In the genomic region with DNA sequence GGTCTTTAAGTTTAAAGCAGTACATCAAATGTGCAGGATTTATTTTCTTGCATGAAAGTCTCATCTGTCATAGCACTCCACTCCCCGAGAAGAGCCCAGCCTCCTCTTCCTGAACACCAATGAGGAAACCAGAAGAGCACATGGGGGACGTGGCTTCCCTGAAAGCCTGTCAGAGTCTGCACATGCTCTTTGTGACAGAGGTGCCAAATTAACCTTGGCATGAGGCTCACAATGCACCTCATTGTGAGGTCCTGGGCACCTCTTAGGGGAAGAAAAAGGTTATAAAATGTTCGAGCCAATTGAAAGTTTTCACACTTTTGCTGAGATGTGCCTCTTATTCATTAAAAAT, we compare ENCODE assay signal across 8 cellular contexts.
DNase-seq lines count a peak whose midpoint lies in the region; TF ChIP-seq lines count a peak whose summit lies in the region.

No MANE protein-coding gene starts in this region.

- no peaks in the 10 kb centered on the region for H4K20me1 ChIP-seq in Karpas-422 (ENCODE audit: insufficient read depth, low read depth, low read length)

- 4% methylated on average over 3 of the region's 3 CpGs for whole genome bisulfite sequencing in esophagus muscularis mucosa

- H3K36me3 Mint-ChIP-seq in neural crest cell (ENCODE audit: low read depth): peaks cover 4% of the 10 kb centered on the region
- H3K36me3 Mint-ChIP-seq in immature natural killer cell: no peaks in the 10 kb centered on the region

- TF ChIP-seq CTCF in esophagus muscularis mucosa (IDR thresholded peaks at IDR 0.05): no peak
- TF ChIP-seq CTCF in neural crest cell (conservative IDR thresholded peaks at IDR 0.05): no peak

- intact Hi-C loops in esophagus muscularis mucosa (cut with DNase I): no loop called here
- intact Hi-C loops in posterior vena cava (cut with DNase I): no loop called here

- DNase-seq in GF-D8 (lab: John Stamatoyannopoulos, UW): peak; percentile 76
- DNase-seq in Karpas-422: peak; percentile 91
- DNase-seq in SJSA1 (ENCODE audit: low read depth in 1 of 2, low spot score in 2 of 2): peak; percentile 34 to 48
- DNase-seq in esophagus muscularis mucosa (ENCODE audit: extremely low spot score): no peak
- DNase-seq in neural crest cell (ENCODE audit: low read depth, low spot score): no peak
- DNase-seq in NK-92 treated with Interleukin-12 subunit alpha and Interleukin-12 subunit beta, amount 100 ng/mL, for 24 hours (lab: John Stamatoyannopoulos, UW): no peak
- DNase-seq in posterior vena cava (ENCODE audit: low spot score): no peak
- no peak for DNase-seq in immature natural killer cell

- no peaks in the 10 kb centered on the region for H3K27me3 Mint-ChIP-seq in neural crest cell (ENCODE audit: low read depth)
- H3K27me3 Mint-ChIP-seq in immature natural killer cell (ENCODE audit: low read depth in 3 of 3): peaks cover 0 to 2% (median 0%) of the 10 kb centered on the region in 3 donors

- H3K9me3 Mint-ChIP-seq in neural crest cell (peaks cover 7% of the 10 kb centered on the region), immature natural killer cell (peaks cover 0 to 5% (median 0%) of the 10 kb centered on the region in 6 donors)

- H3K79me2 ChIP-seq in Karpas-422 (ENCODE audit: low read length): peaks cover 8% of the 10 kb centered on the region

- H3K27ac ChIP-seq in Karpas-422 (ENCODE audit: low read length) (peak overlapping the region; percentile 92; the same call in 1 of the 2 replicates), SJSA1 (no peak overlapping the region), esophagus muscularis mucosa (replicated peaks in 1 of 4) (peak overlapping the region; percentile 36 to 69 (median 57))

- TF ChIP-seq POLR2A in esophagus muscularis mucosa (IDR thresholded peaks at IDR 0.05; ENCODE audit: low read depth): no peak

- peak overlapping the region; percentile 68 for H3K4me2 ChIP-seq in Karpas-422 (ENCODE audit: low read depth, low read length, poor library complexity, severe bottlenecking)

- TF ChIP-seq EP300 in esophagus muscularis mucosa (IDR thresholded peaks at IDR 0.05): no peak

- H3K27ac Mint-ChIP-seq in neural crest cell (ENCODE audit: unreplicated experiment) (peak overlapping the region; percentile 8), immature natural killer cell (no peak overlapping the region)

- H3K4me3 Mint-ChIP-seq in neural crest cell (peak overlapping the region; percentile 10), immature natural killer cell (peak overlapping the region in 1 of 5 donors; percentile 7)

- H3K36me3 ChIP-seq in Karpas-422 (ENCODE audit: insufficient read depth, low read length) (peaks cover 10% of the 10 kb centered on the region), SJSA1 (no peaks in the 10 kb centered on the region), esophagus muscularis mucosa (no peaks in the 10 kb centered on the region)

- H3K27me3 ChIP-seq in Karpas-422 (ENCODE audit: low read length) (no peaks in the 10 kb centered on the region), SJSA1 (replicated peaks) (no peaks in the 10 kb centered on the region), esophagus muscularis mucosa (no peaks in the 10 kb centered on the region)

- H3K4me1 ChIP-seq in Karpas-422 (ENCODE audit: low read length) (peaks cover 51% of the 10 kb centered on the region), SJSA1 (replicated peaks) (peaks cover 23% of the 10 kb centered on the region), esophagus muscularis mucosa (peaks cover 18 to 35% (median 24%) of the 10 kb centered on the region in 4 donors)

- H3K9ac ChIP-seq in Karpas-422 (ENCODE audit: low read length): peak overlapping the region; percentile 60

- H3K9me2 ChIP-seq in Karpas-422 (replicated peaks; ENCODE audit: insufficient read depth, low read length): no peaks in the 10 kb centered on the region

- H3K4me3 ChIP-seq in Karpas-422 (ENCODE audit: low read length) (peak overlapping the region; percentile 61), SJSA1 (peak overlapping the region; percentile 39), esophagus muscularis mucosa (peak overlapping the region; percentile 54 to 67 (median 60))

- peak overlapping the region; percentile 93 for H2AFZ ChIP-seq in Karpas-422 (ENCODE audit: low read length)

- H3K4me1 Mint-ChIP-seq in neural crest cell (peaks cover 44% of the 10 kb centered on the region), immature natural killer cell (peaks cover 6 to 13% of the 10 kb centered on the region in 2 donors)

- no peaks in the 10 kb centered on the region for H3K9me3 ChIP-seq in Karpas-422 (ENCODE audit: low read length)
- no peaks in the 10 kb centered on the region for H3K9me3 ChIP-seq in SJSA1 (replicated peaks)
- no peaks in the 10 kb centered on the region for H3K9me3 ChIP-seq in esophagus muscularis mucosa

Comparison
In these comparisons a context has a peak if more than half of its experiments do, and no peak if none do; other contexts are left out.
1. DNase-seq: peak in GF-D8 (single experiment), Karpas-422 (single experiment) and SJSA1 (2 of 2); none in esophagus muscularis mucosa (single experiment), neural crest cell (single experiment), NK-92 treated with Interleukin-12 subunit alpha and Interleukin-12 subunit beta, amount 100 ng/mL, for 24 hours (single experiment), posterior vena cava (single experiment) and immature natural killer cell (0 of 3).
2. Peak in every context shown above with its lines, with median percentiles within 50 percentile points of each other: H3K4me3 ChIP-seq.